ENCODE assay signal across 31 cellular contexts in genomic region chr1:36733748-36734147, GRCh38.
"Had no signal": no experiment of that assay in that cellular context is flagged by ENCODE, and none has a peak within 500 bp of the region (broad histone marks: within the 10 kb centered on the region; RNA-seq: fewer than 3 reads in every experiment).

No MANE protein-coding gene starts in this region.

- H3K4me1 ChIP-seq: ascending aorta, breast epithelium, colonic mucosa had no signal

- H3K27me3 ChIP-seq: ascending aorta, cardiac muscle cell, colonic mucosa had no signal

- H3K36me3 ChIP-seq: ascending aorta, breast epithelium, cardiac muscle cell, colonic mucosa had no signal

- H3K9me3 ChIP-seq: ascending aorta, breast epithelium, colonic mucosa had no signal

- DNase-seq: activated CD4-positive, alpha-beta memory T cell treated with anti-CD3 and anti-CD28 coated beads, Interleukin-2, amount 10 ng/mL, durations not matched to agents 7 days and 5 days; activated CD4-positive, alpha-beta T cell treated with anti-CD3 and anti-CD28 coated beads for 36 hours; activated CD4-positive, alpha-beta T cell treated with anti-CD3 and anti-CD28 coated beads, Interleukin-2, amount 10 ng/mL, durations not matched to agents 24 days and 14 days; activated CD4-positive, CD25-positive, alpha-beta regulatory T cell; activated CD4-positive, CD25-positive, alpha-beta regulatory T cell treated with anti-CD3 and anti-CD28 coated beads, Interleukin-2, amount 50 U/mL, for 72 hours; activated CD8-positive, alpha-beta memory T cell treated with anti-CD3 and anti-CD28 coated beads, Interleukin-2, amount 50 U/mL, for 48 hours; activated gamma-delta T cell; activated naive CD4-positive, alpha-beta T cell; activated naive CD4-positive, alpha-beta T cell treated with anti-CD3 and anti-CD28 coated beads, Interleukin-2, amount 10 ng/mL, durations not matched to agents 7 days and 5 days; activated naive CD8-positive, alpha-beta T cell treated with anti-CD3 and anti-CD28 coated beads, Interleukin-2, amount 10 ng/mL, durations not matched to agents 7 days and 5 days; activated T-cell treated with anti-CD3 and anti-CD28 coated beads for 4 hours; activated T-cell treated with anti-CD3 and anti-CD28 coated beads, Interleukin-2, amount 50 U/mL, for 24 hours; activated T-cell treated with anti-CD3 and anti-CD28 coated beads, Interleukin-2, amount 50 U/mL, for 72 hours; central memory CD4-positive, alpha-beta T cell; cerebellar nuclear complex; colonic mucosa; dorsolateral prefrontal cortex; effector memory CD4-positive, alpha-beta T cell; endodermal cell; foreskin fibroblast; T-helper 1 cell; T-helper 17 cell; T1000 had no signal

- H3K27ac Mint-ChIP-seq: activated CD4-positive, alpha-beta memory T cell treated with anti-CD3 and anti-CD28 coated beads, Interleukin-2, amount 10 ng/mL, durations not matched to agents 7 days and 5 days; activated CD4-positive, alpha-beta T cell treated with anti-CD3 and anti-CD28 coated beads for 36 hours; activated CD4-positive, alpha-beta T cell treated with anti-CD3 and anti-CD28 coated beads, Interleukin-2, amount 10 ng/mL, durations not matched to agents 24 days and 14 days; activated naive CD4-positive, alpha-beta T cell treated with anti-CD3 and anti-CD28 coated beads, Interleukin-2, amount 10 ng/mL, durations not matched to agents 7 days and 5 days; activated naive CD4-positive, alpha-beta T cell treated with anti-CD3 and anti-CD28 coated beads, Interleukin-2, amount 50 U/mL, for 72 hours; activated naive CD8-positive, alpha-beta T cell treated with anti-CD3 and anti-CD28 coated beads, Interleukin-2, amount 10 ng/mL, durations not matched to agents 7 days and 5 days; activated T-cell treated with anti-CD3 and anti-CD28 coated beads, Interleukin-2, amount 50 U/mL, for 24 hours; activated T-cell treated with anti-CD3 and anti-CD28 coated beads, Interleukin-2, amount 50 U/mL, for 72 hours; dendritic cell treated with granulocyte-macrophage colony-stimulating factor and Interleukin-4, amounts not matched to agents 40 ng/mL and 50 ng/mL, for 4 days; T-helper 17 cell; T-helper 2 cell treated with Interferon-gamma antibody and Interleukin-4, amounts not matched to agents 5 μg/mL and 100 μg/mL, for 36 hours had no signal

- H3K27ac ChIP-seq: ascending aorta, breast epithelium, cardiac muscle cell, colonic mucosa, dorsolateral prefrontal cortex had no signal

- H3K4me3 ChIP-seq: ascending aorta, breast epithelium, cardiac muscle cell, colonic mucosa, dorsolateral prefrontal cortex had no signal

- H3K4me1 Mint-ChIP-seq: activated CD4-positive, alpha-beta T cell treated with anti-CD3 and anti-CD28 coated beads for 36 hours; activated CD4-positive, alpha-beta T cell treated with anti-CD3 and anti-CD28 coated beads, Interleukin-2, amount 10 ng/mL, durations not matched to agents 24 days and 14 days; T-helper 17 cell had no signal

- H3K4me3 Mint-ChIP-seq: activated CD4-positive, alpha-beta memory T cell treated with anti-CD3 and anti-CD28 coated beads, Interleukin-2, amount 10 ng/mL, durations not matched to agents 7 days and 5 days; activated CD4-positive, alpha-beta T cell treated with anti-CD3 and anti-CD28 coated beads for 36 hours; activated CD4-positive, alpha-beta T cell treated with anti-CD3 and anti-CD28 coated beads, Interleukin-2, amount 10 ng/mL, durations not matched to agents 24 days and 14 days; activated naive CD4-positive, alpha-beta T cell treated with anti-CD3 and anti-CD28 coated beads, Interleukin-2, amount 10 ng/mL, durations not matched to agents 7 days and 5 days; activated naive CD8-positive, alpha-beta T cell treated with anti-CD3 and anti-CD28 coated beads, Interleukin-2, amount 10 ng/mL, durations not matched to agents 7 days and 5 days; activated T-cell treated with anti-CD3 and anti-CD28 coated beads, Interleukin-2, amount 50 U/mL, for 24 hours; activated T-cell treated with anti-CD3 and anti-CD28 coated beads, Interleukin-2, amount 50 U/mL, for 72 hours; brain; dendritic cell treated with granulocyte-macrophage colony-stimulating factor and Interleukin-4, amounts not matched to agents 40 ng/mL and 50 ng/mL, for 4 days; endodermal cell; T-helper 17 cell; T-helper 2 cell treated with Interferon-gamma antibody and Interleukin-4, amounts not matched to agents 5 μg/mL and 100 μg/mL, for 36 hours had no signal

- H3K36me3 Mint-ChIP-seq: activated naive CD4-positive, alpha-beta T cell treated with anti-CD3 and anti-CD28 coated beads, Interleukin-2, amount 10 ng/mL, durations not matched to agents 7 days and 5 days; activated naive CD4-positive, alpha-beta T cell treated with anti-CD3 and anti-CD28 coated beads, Interleukin-2, amount 50 U/mL, for 72 hours; activated naive CD8-positive, alpha-beta T cell treated with anti-CD3 and anti-CD28 coated beads, Interleukin-2, amount 10 ng/mL, durations not matched to agents 7 days and 5 days; brain had no signal

- ATAC-seq: activated CD4-positive, alpha-beta T cell treated with anti-CD3 and anti-CD28 coated beads for 36 hours; activated naive CD4-positive, alpha-beta T cell treated with anti-CD3 and anti-CD28 coated beads, Interleukin-2, amount 50 U/mL, for 72 hours; activated T-cell treated with anti-CD3 and anti-CD28 coated beads, Interleukin-2, amount 50 U/mL, for 72 hours; esophagus mucosa; T-helper 17 cell had no signal

- H3K9me3 Mint-ChIP-seq: activated CD4-positive, alpha-beta memory T cell treated with anti-CD3 and anti-CD28 coated beads, Interleukin-2, amount 10 ng/mL, durations not matched to agents 7 days and 5 days; activated CD4-positive, alpha-beta T cell treated with anti-CD3 and anti-CD28 coated beads, Interleukin-2, amount 10 ng/mL, durations not matched to agents 24 days and 14 days; activated naive CD4-positive, alpha-beta T cell treated with anti-CD3 and anti-CD28 coated beads, Interleukin-2, amount 10 ng/mL, durations not matched to agents 7 days and 5 days; activated naive CD4-positive, alpha-beta T cell treated with anti-CD3 and anti-CD28 coated beads, Interleukin-2, amount 50 U/mL, for 72 hours; activated naive CD8-positive, alpha-beta T cell treated with anti-CD3 and anti-CD28 coated beads, Interleukin-2, amount 10 ng/mL, durations not matched to agents 7 days and 5 days; activated T-cell treated with anti-CD3 and anti-CD28 coated beads, Interleukin-2, amount 50 U/mL, for 24 hours; activated T-cell treated with anti-CD3 and anti-CD28 coated beads, Interleukin-2, amount 50 U/mL, for 72 hours; dendritic cell treated with granulocyte-macrophage colony-stimulating factor and Interleukin-4, amounts not matched to agents 40 ng/mL and 50 ng/mL, for 4 days; endodermal cell; T-helper 2 cell treated with Interferon-gamma antibody and Interleukin-4, amounts not matched to agents 5 μg/mL and 100 μg/mL, for 36 hours had no signal
